ENCODE assay signal across 9 cellular contexts in the genomic region with DNA sequence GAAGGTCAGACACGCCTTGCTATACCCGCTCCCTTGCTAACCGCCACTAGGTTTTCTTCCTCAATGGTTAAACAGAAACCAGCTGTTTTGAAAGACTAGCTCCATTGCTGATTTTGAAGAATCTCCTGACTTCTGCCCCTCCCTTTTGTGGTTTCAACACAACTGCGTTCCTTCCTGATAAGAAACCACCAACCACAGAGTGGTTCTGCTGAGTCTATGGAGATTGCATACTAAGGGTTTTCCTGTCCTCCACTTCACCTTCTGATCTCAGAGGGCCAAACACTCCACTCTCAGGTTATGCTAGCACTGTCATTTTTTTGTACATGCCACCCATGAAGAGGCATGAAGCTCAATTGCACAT.
DNase-seq lines count a peak whose midpoint lies in the region; ATAC-seq and TF ChIP-seq lines count a peak whose summit lies in the region.
"Had no signal": no experiment of that assay in that cellular context is flagged by ENCODE, and none has a peak within 500 bp of the region (broad histone marks: within the 10 kb centered on the region; RNA-seq: fewer than 3 reads in every experiment).

No MANE protein-coding gene starts in this region.

- peak overlapping the region; percentile 47 to 90 (median 83) for H3K27ac Mint-ChIP-seq in CD14-positive monocyte

- peak overlapping the region; percentile 14 to 67 for H3K4me3 Mint-ChIP-seq in CD14-positive monocyte

- peaks cover 52 to 69% (median 60%) of the 10 kb centered on the region in 3 donors for H3K27me3 Mint-ChIP-seq in CD14-positive monocyte (ENCODE audit: low read depth in 3 of 3)

- H3K4me1 Mint-ChIP-seq in CD14-positive monocyte = peaks cover 61% of the 10 kb centered on the region

- peak; percentile 93 for ATAC-seq in GM18909 (IDR thresholded peaks at IDR 0.05; ENCODE audit: poor library complexity, unreplicated experiment)
- ATAC-seq in HG03354 (IDR thresholded peaks at IDR 0.05; ENCODE audit: poor library complexity, severe bottlenecking, unreplicated experiment) = peak; percentile 74
- peak; percentile 57 for ATAC-seq in foreskin keratinocyte
- ATAC-seq in HG03045 (IDR thresholded peaks at IDR 0.05; ENCODE audit: unreplicated experiment) = no peak

- H3K9me3 Mint-ChIP-seq in CD14-positive monocyte = peaks cover 0 to 6% (median 4%) of the 10 kb centered on the region in 7 donors

- no peak for TF ChIP-seq CTCF in CD14-positive monocyte (IDR thresholded peaks at IDR 0.05)
- no peak for TF ChIP-seq CTCF in foreskin keratinocyte (conservative IDR thresholded peaks at IDR 0.05)

- H3K4me1 ChIP-seq in foreskin keratinocyte = peaks cover 12% of the 10 kb centered on the region

- DNase-seq in CD14-positive monocyte (ENCODE audit: low spot score) (peak; percentile 76), SKM-1 treated with dmso at 0.1 percent for 144 hours (lab: John Stamatoyannopoulos, UW; ENCODE audit: unreplicated experiment) (peak; percentile 99), foreskin keratinocyte (peak; percentile 78 to 88), DMS53 (lab: John Stamatoyannopoulos, UW) (no peak), NCI-H1694 (lab: John Stamatoyannopoulos, UW) (no peak)
- DNase-seq: heart left ventricle had no signal

- peaks cover 11 to 24% of the 10 kb centered on the region in 2 donors for H3K36me3 Mint-ChIP-seq in CD14-positive monocyte

- H3K27me3 ChIP-seq in foreskin keratinocyte = no peaks in the 10 kb centered on the region

- peak overlapping the region; percentile 35 for H3K27ac ChIP-seq in foreskin keratinocyte
- H3K27ac ChIP-seq: heart left ventricle had no signal

- intact Hi-C loops in CD14-positive monocyte (cut with micrococcal nuclease) = loop anchor here in 1 of 2 donors (10.0 kb wide), 1 partner anchor 298 kb away; the partner anchor contains the start of gene GMDS

Comparison
In these comparisons a context has a peak if more than half of its experiments do, and no peak if none do; other contexts are left out.
1. DNase-seq: peak in CD14-positive monocyte (single experiment), SKM-1 treated with dmso at 0.1 percent for 144 hours (single experiment) and foreskin keratinocyte (2 of 2); none in DMS53 (single experiment) and NCI-H1694 (single experiment).